Comparison of ENCODE assay signal across 28 cellular contexts in genomic region chr9:109379513-109379912, GRCh38. TPM values are rescaled to one million over a fixed set of nuclear protein-coding genes. Genes with fewer than 3 reads are reported as not detected.
"Had no signal": no experiment of that assay in that cellular context is flagged by ENCODE, and none has a peak within 500 bp of the region (broad histone marks: within the 10 kb centered on the region; RNA-seq: fewer than 3 reads in every experiment).

No MANE protein-coding gene starts in this region.

- H3K4me1 ChIP-seq: ascending aorta, breast epithelium, esophagus muscularis mucosa, foreskin keratinocyte, gastrocnemius medialis had no signal

- DNase-seq: activated CD4-positive, alpha-beta memory T cell treated with anti-CD3 and anti-CD28 coated beads, Interleukin-2, amount 10 ng/mL, durations not matched to agents 7 days and 5 days; activated CD4-positive, alpha-beta T cell treated with anti-CD3 and anti-CD28 coated beads for 1 hour; activated CD4-positive, alpha-beta T cell treated with anti-CD3 and anti-CD28 coated beads for 4 hours; activated CD4-positive, alpha-beta T cell treated with anti-CD3 and anti-CD28 coated beads, Interleukin-2, amount 10 ng/mL, durations not matched to agents 7 days and 5 days; activated CD4-positive, alpha-beta T cell treated with anti-CD3 and anti-CD28 coated beads, Interleukin-2, amount 50 U/mL, for 4 hours; activated CD8-positive, alpha-beta memory T cell treated with anti-CD3 and anti-CD28 coated beads, Interleukin-2, amount 50 U/mL, for 48 hours; activated gamma-delta T cell; activated naive CD4-positive, alpha-beta T cell; activated naive CD4-positive, alpha-beta T cell treated with anti-CD3 and anti-CD28 coated beads, Interleukin-2, amount 10 ng/mL, durations not matched to agents 7 days and 5 days; activated naive CD8-positive, alpha-beta T cell treated with anti-CD3 and anti-CD28 coated beads, Interleukin-2, amount 10 ng/mL, durations not matched to agents 7 days and 5 days; activated T-cell treated with anti-CD3 and anti-CD28 coated beads for 4 hours; activated T-cell treated with anti-CD3 and anti-CD28 coated beads, Interleukin-2, amount 50 U/mL, for 24 hours; activated T-cell treated with anti-CD3 and anti-CD28 coated beads, Interleukin-2, amount 50 U/mL, for 72 hours; cortex of kidney; dermis blood vessel endothelial cell; effector CD4-positive, alpha-beta T cell; effector memory CD8-positive, alpha-beta T cell; erythroblast; foreskin keratinocyte; gastrocnemius medialis; glutamatergic neuron; T-helper 2 cell had no signal

- H3K36me3 ChIP-seq: breast epithelium, cardiac muscle cell had no signal

- H3K4me3 ChIP-seq: ascending aorta, breast epithelium, cardiac muscle cell, esophagus muscularis mucosa, gastrocnemius medialis had no signal

- H3K9me3 ChIP-seq: ascending aorta, breast epithelium, esophagus muscularis mucosa, gastrocnemius medialis had no signal

- H3K27me3 ChIP-seq: ascending aorta, breast epithelium, cardiac muscle cell, esophagus muscularis mucosa, foreskin keratinocyte, gastrocnemius medialis had no signal

- H3K27ac ChIP-seq: ascending aorta, breast epithelium, cardiac muscle cell, esophagus muscularis mucosa, foreskin keratinocyte, gastrocnemius medialis had no signal

- ATAC-seq: activated naive CD4-positive, alpha-beta T cell treated with anti-CD3 and anti-CD28 coated beads, Interleukin-2, amount 50 U/mL, for 72 hours; activated T-cell treated with anti-CD3 and anti-CD28 coated beads, Interleukin-2, amount 50 U/mL, for 72 hours; effector memory CD8-positive, alpha-beta T cell; foreskin keratinocyte; gastrocnemius medialis; WTC11 had no signal

RNA-seq across cellular contexts. Expression of gene EPB41L4B, which starts 58.7 kb away (rescaled TPM):
- total RNA-seq: activated CD4-positive, alpha-beta T cell treated with anti-CD3 and anti-CD28 coated beads, Interleukin-2, amount 10 ng/mL, durations not matched to agents 7 days and 5 days; activated naive CD8-positive, alpha-beta T cell treated with anti-CD3 and anti-CD28 coated beads, Interleukin-2, amount 10 ng/mL, durations not matched to agents 7 days and 5 days; ascending aorta had no signal
